Comparison of ENCODE assay signal across 11 cellular contexts in the genomic region with DNA sequence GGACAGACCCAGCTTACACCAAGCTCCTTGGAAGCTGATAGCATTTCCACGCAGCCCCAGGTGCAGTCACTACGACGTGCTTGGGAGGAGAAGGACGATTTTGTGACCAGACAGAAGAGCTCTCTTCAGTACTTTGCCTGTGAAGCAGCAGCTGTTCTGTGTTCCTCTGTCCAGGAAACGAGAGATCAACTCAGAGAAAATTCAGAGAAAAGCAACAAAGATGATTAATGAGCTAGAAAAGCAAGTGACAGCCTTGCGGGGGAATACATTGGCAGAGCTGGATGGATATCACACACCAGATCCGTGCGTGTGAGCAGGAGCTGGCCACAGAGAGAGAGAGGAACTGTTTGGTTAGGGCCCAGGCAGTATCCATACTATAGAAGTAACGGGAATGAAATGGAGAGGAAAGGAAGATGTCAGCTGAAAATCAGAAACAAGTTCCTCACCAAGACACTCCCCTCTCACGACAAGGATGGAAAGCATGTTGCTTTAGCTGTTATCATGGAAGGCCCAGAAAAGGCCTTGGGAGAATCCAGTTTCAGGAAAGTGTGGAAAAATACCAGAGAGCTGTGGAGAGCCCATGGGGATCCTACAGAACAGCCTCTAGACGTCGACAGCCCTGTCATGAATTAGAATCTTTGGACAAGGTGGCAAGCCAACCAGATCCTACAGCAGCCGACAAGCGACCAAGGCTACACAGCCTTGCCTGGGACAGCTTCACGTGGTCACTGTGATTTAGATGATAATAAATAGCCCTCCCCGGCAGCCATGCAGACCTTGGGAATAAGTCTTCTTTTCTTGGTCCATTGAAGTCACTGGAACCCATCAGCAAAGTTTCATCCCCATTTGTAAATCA.
DNase-seq lines count a peak whose midpoint lies in the region; ATAC-seq and TF ChIP-seq lines count a peak whose summit lies in the region.
"Had no signal": no experiment of that assay in that cellular context is flagged by ENCODE, and none has a peak within 500 bp of the region (broad histone marks: within the 10 kb centered on the region; RNA-seq: fewer than 3 reads in every experiment).

No MANE protein-coding gene starts in this region.

- no peaks in the 10 kb centered on the region for H3K36me3 Mint-ChIP-seq in activated B cell treated with CpG ODN at 0.5 μM for 24 hours (ENCODE audit: low read depth)
- peaks cover 0 to 3% (median 0%) of the 10 kb centered on the region in 3 donors for H3K36me3 Mint-ChIP-seq in naive thymus-derived CD8-positive, alpha-beta T cell

- intact Hi-C loops in activated B cell treated with CpG ODN at 0.5 μM for 24 hours (cut with micrococcal nuclease), result no loop called here

- peak overlapping the region; percentile 1 for H3K27ac Mint-ChIP-seq in activated B cell treated with CpG ODN at 0.5 μM for 24 hours
- peak overlapping the region in 4 of 10 donors; percentile 18 to 75 (median 34) for H3K27ac Mint-ChIP-seq in naive thymus-derived CD8-positive, alpha-beta T cell

- DNase-seq in activated B cell treated with CpG ODN at 0.5 μM for 24 hours (no peak), right atrium auricular region (ENCODE audit: low spot score) (no peak), retina (peak; percentile 24)
- DNase-seq in naive thymus-derived CD8-positive, alpha-beta T cell, result no peak
- DNase-seq: DMS 273 treated with DMSO at 0.1 percent for 48 hours; stimulated activated CD4-positive, alpha-beta T cell treated with anti-CD3 and anti-CD28 coated beads, Interleukin-12 subunit alpha, Interleukin-12 subunit beta, amount 100 ng/mL, for 4 hours; stimulated activated naive CD8-positive, alpha-beta T cell treated with anti-CD3 and anti-CD28 coated beads, Interleukin-15, Interleukin-2, amounts not matched to agents 100 U/mL and 50 U/mL, for 24 hours had no signal

- H3K9me3 Mint-ChIP-seq in activated B cell treated with CpG ODN at 0.5 μM for 24 hours, result no peaks in the 10 kb centered on the region
- H3K9me3 Mint-ChIP-seq in naive thymus-derived CD8-positive, alpha-beta T cell, result peaks cover 0 to 14% (median 5%) of the 10 kb centered on the region in 9 donors

- no peak for TF ChIP-seq CTCF in activated B cell treated with CpG ODN at 0.5 μM for 24 hours (IDR thresholded peaks at IDR 0.05)
- no peak for TF ChIP-seq CTCF in right atrium auricular region (IDR thresholded peaks at IDR 0.05)

- H3K4me3 ChIP-seq in right atrium auricular region, result no peak overlapping the region

- CTCF ChIA-PET in activated B cell treated with CpG ODN at 0.5 μM for 24 hours (lab: Charles Lee), result interaction anchor here (1.2 to 1.6 kb wide), 2 partner anchors 61 to 425 kb away, joined by 3 to 6 read pairs; no protein-coding TSS in a partner anchor

- H3K9me3 ChIP-seq in right atrium auricular region, result no peaks in the 10 kb centered on the region

- peak overlapping the region; percentile 9 to 37 for H3K27ac ChIP-seq in right atrium auricular region

- POLR2A ChIA-PET in activated B cell treated with CpG ODN at 0.5 μM for 24 hours (lab: Charles Lee), result interaction anchor here (0.5 to 1.3 kb wide), 4 partner anchors 10 to 412 kb away, joined by 3 to 5 read pairs (median 3); partner anchors contain the start of gene IRF2BP2
- POLR2A ChIA-PET in naive thymus-derived CD8-positive, alpha-beta T cell (lab: Charles Lee), result interaction anchor here (0.6 kb wide), 2 partner anchors 60 to 291 kb away, joined by 3 to 4 read pairs; no protein-coding TSS in a partner anchor

- no peaks in the 10 kb centered on the region for H3K27me3 ChIP-seq in right atrium auricular region

- H3K4me1 Mint-ChIP-seq in activated B cell treated with CpG ODN at 0.5 μM for 24 hours, result peaks cover 53% of the 10 kb centered on the region
- peaks cover 14 to 19% (median 16%) of the 10 kb centered on the region in 4 donors for H3K4me1 Mint-ChIP-seq in naive thymus-derived CD8-positive, alpha-beta T cell

- H3K4me1 ChIP-seq in right atrium auricular region, result peaks cover 0 to 9% of the 10 kb centered on the region in 2 donors

- no peaks in the 10 kb centered on the region for H3K27me3 Mint-ChIP-seq in activated B cell treated with CpG ODN at 0.5 μM for 24 hours
- no peaks in the 10 kb centered on the region for H3K27me3 Mint-ChIP-seq in naive thymus-derived CD8-positive, alpha-beta T cell

- ATAC-seq in HG02678 (IDR thresholded peaks at IDR 0.05; ENCODE audit: unreplicated experiment), result peak; percentile 41
- no peak for ATAC-seq in activated B cell treated with CpG ODN at 0.5 μM for 24 hours (ENCODE audit: low read depth)
- no peak for ATAC-seq in naive thymus-derived CD8-positive, alpha-beta T cell
- ATAC-seq in HG02642 (IDR thresholded peaks at IDR 0.05; ENCODE audit: poor library complexity, unreplicated experiment), result no peak
- no peak for ATAC-seq in GM21367 (IDR thresholded peaks at IDR 0.05; ENCODE audit: unreplicated experiment)
- no peak for ATAC-seq in GM21528 (IDR thresholded peaks at IDR 0.05; ENCODE audit: low FRiP score, unreplicated experiment)
- ATAC-seq: stimulated activated naive CD8-positive, alpha-beta T cell treated with anti-CD3 and anti-CD28 coated beads, Interleukin-15, Interleukin-2, amounts not matched to agents 100 U/mL and 50 U/mL, for 24 hours had no signal

- H3K4me3 Mint-ChIP-seq in activated B cell treated with CpG ODN at 0.5 μM for 24 hours, result no peak overlapping the region
- no peak overlapping the region for H3K4me3 Mint-ChIP-seq in naive thymus-derived CD8-positive, alpha-beta T cell

- no peaks in the 10 kb centered on the region for H3K36me3 ChIP-seq in right atrium auricular region
